11 cellular contexts compared by ENCODE assay signal in genomic region chr9:107024193-107024592, GRCh38.
DNase-seq lines count a peak whose midpoint lies in the region; ATAC-seq and TF ChIP-seq lines count a peak whose summit lies in the region.
"Had no signal": no experiment of that assay in that cellular context is flagged by ENCODE, and none has a peak within 500 bp of the region (broad histone marks: within the 10 kb centered on the region; RNA-seq: fewer than 3 reads in every experiment).

No MANE protein-coding gene starts in this region.

- peaks cover 8 to 10% of the 10 kb centered on the region in 2 donors for H3K4me1 Mint-ChIP-seq in natural killer cell treated with Interleukin-12 subunit alpha and Interleukin-12 subunit beta and Interleukin-15 and Interleukin-18, amount 100 ng/mL, for 72 hours (ENCODE audit: low read depth in 2 of 2)

- no peak overlapping the region for H3K27ac ChIP-seq in heart left ventricle
- H3K27ac ChIP-seq: gastroesophageal sphincter had no signal

- WGBS in heart left ventricle, 4 donors: 63 to 67% (median 66%) methylated on average over 2 of the region's 2 CpGs

- in situ Hi-C loops in GM13977 (cut with MboI; ENCODE audit: low pct_unique_long_range_greater_than_20kb, low sequenced_read_pairs, unreplicated experiment): no loop called here

- H3K9me3 ChIP-seq in heart left ventricle: no peaks in the 10 kb centered on the region
- H3K9me3 ChIP-seq: gastroesophageal sphincter had no signal

- peak; percentile 90 for DNase-seq in Jurkat, Clone E6-1 (ENCODE audit: low read depth, low spot score)
- no peak for DNase-seq in natural killer cell treated with Interleukin-12 subunit alpha and Interleukin-12 subunit beta and Interleukin-15 and Interleukin-18, amount 100 ng/mL, for 72 hours (ENCODE audit: low spot score)
- DNase-seq in heart left ventricle (no peak), NCI-H2196 treated with DMSO at 0.1 percent for 48 hours (lab: John Stamatoyannopoulos, UW; ENCODE audit: unreplicated experiment) (no peak), GM13977 (ENCODE audit: low spot score) (no peak)
- DNase-seq: activated CD8-positive, alpha-beta memory T cell treated with anti-CD3 and anti-CD28 coated beads, Interleukin-2, amount 50 U/mL, for 4 hours; central memory CD4-positive, alpha-beta T cell; T-cell had no signal

- no peak overlapping the region for H3K4me3 Mint-ChIP-seq in natural killer cell treated with Interleukin-12 subunit alpha and Interleukin-12 subunit beta and Interleukin-15 and Interleukin-18, amount 100 ng/mL, for 72 hours
- H3K4me3 Mint-ChIP-seq: T-cell had no signal

- ATAC-seq in GM19023 (IDR thresholded peaks at IDR 0.05; ENCODE audit: unreplicated experiment) (peak; percentile 64), HG02588 (IDR thresholded peaks at IDR 0.05; ENCODE audit: unreplicated experiment) (peak; percentile 67), heart left ventricle (no peak)
- peak; percentile 20 to 48 for ATAC-seq in natural killer cell treated with Interleukin-12 subunit alpha and Interleukin-12 subunit beta and Interleukin-15 and Interleukin-18, amount 100 ng/mL, for 72 hours
- ATAC-seq: gastroesophageal sphincter had no signal

- H3K9me3 Mint-ChIP-seq in natural killer cell treated with Interleukin-12 subunit alpha and Interleukin-12 subunit beta and Interleukin-15 and Interleukin-18, amount 100 ng/mL, for 72 hours: no peaks in the 10 kb centered on the region

- H3K27me3 ChIP-seq in heart left ventricle: no peaks in the 10 kb centered on the region
- H3K27me3 ChIP-seq: gastroesophageal sphincter had no signal

- no peaks in the 10 kb centered on the region for H3K36me3 Mint-ChIP-seq in natural killer cell treated with Interleukin-12 subunit alpha and Interleukin-12 subunit beta and Interleukin-15 and Interleukin-18, amount 100 ng/mL, for 72 hours
- H3K36me3 Mint-ChIP-seq: T-cell had no signal

- H3K27me3 Mint-ChIP-seq in natural killer cell treated with Interleukin-12 subunit alpha and Interleukin-12 subunit beta and Interleukin-15 and Interleukin-18, amount 100 ng/mL, for 72 hours: no peaks in the 10 kb centered on the region
- H3K27me3 Mint-ChIP-seq: T-cell had no signal

- H3K36me3 ChIP-seq in heart left ventricle: no peaks in the 10 kb centered on the region
- H3K36me3 ChIP-seq: gastroesophageal sphincter had no signal

- H3K4me3 ChIP-seq in Jurkat, Clone E6-1 (ENCODE audit: low read length): no peak overlapping the region
- no peak overlapping the region for H3K4me3 ChIP-seq in heart left ventricle
- H3K4me3 ChIP-seq: gastroesophageal sphincter had no signal

- peaks cover 0 to 18% (median 5%) of the 10 kb centered on the region in 12 donors for H3K4me1 ChIP-seq in heart left ventricle

- H3K27ac Mint-ChIP-seq in natural killer cell treated with Interleukin-12 subunit alpha and Interleukin-12 subunit beta and Interleukin-15 and Interleukin-18, amount 100 ng/mL, for 72 hours: no peak overlapping the region
- H3K27ac Mint-ChIP-seq: T-cell had no signal

- intact Hi-C loops in heart left ventricle (cut with DNase I): no loop called here

- TF ChIP-seq CTCF in heart left ventricle (IDR thresholded peaks at IDR 0.05) (no peak), GM13977 (IDR thresholded peaks at IDR 0.05; ENCODE audit: extremely low read depth, insufficient read depth, missing control alignments) (no peak)

- TF ChIP-seq POLR2A in heart left ventricle (IDR thresholded peaks at IDR 0.05): no peak

Comparison
In these comparisons a context has a peak if more than half of its experiments do, and no peak if none do; other contexts are left out.
1. ATAC-seq: peak in GM19023 (single experiment), HG02588 (single experiment) and natural killer cell treated with Interleukin-12 subunit alpha and Interleukin-12 subunit beta and Interleukin-15 and Interleukin-18, amount 100 ng/mL, for 72 hours (2 of 2); none in heart left ventricle (0 of 4).